In the genomic region with DNA sequence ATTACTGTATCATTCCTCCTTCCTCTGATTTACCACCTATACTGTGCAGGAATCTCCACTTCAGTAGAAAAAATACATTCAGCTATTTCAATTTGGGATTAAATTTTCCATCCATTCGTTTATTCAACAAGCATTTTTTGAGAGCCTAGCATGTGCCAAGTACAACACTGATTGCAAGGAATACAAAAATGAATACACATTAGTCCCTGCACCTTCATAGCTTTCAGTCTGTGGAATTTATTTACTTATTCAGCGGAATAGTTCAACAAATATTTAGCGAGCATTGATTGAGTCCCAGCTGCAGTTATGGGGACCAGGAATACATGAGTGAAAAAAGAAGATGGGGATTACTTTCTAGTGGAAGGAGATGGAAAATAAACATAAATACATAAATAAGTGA, we compare ENCODE assay signal across 2 cellular contexts.
TF ChIP-seq lines count a peak whose summit lies in the region.

No MANE protein-coding gene starts in this region.

TF ChIP-seq in IMR-90, 13 proteins besides CTCF, POLR2A, EP300 and RAD21 (continued from another document):
- TF ChIP-seq CHD1 (IDR thresholded peaks at IDR 0.05; ENCODE audit: low read depth, low read length) (no peak), NFE2L2 (IDR thresholded peaks at IDR 0.05; ENCODE audit: low read depth, low read length) (no peak), BHLHE40 (IDR thresholded peaks at IDR 0.05; ENCODE audit: low read depth, low read length) (no peak), MXI1 (IDR thresholded peaks at IDR 0.05; ENCODE audit: borderline replicate concordance, low read depth, low read length) (no peak), MAZ (IDR thresholded peaks at IDR 0.05; ENCODE audit: borderline replicate concordance, low read depth, low read length) (no peak), MAFK (IDR thresholded peaks at IDR 0.05; ENCODE audit: low read depth, low read length) (no peak), RFX5 (IDR thresholded peaks at IDR 0.05; ENCODE audit: low read depth, low read length) (no peak), SMC3 (IDR thresholded peaks at IDR 0.05; ENCODE audit: low read depth, low read length) (no peak), FOS (IDR thresholded peaks at IDR 0.05; ENCODE audit: low read depth, low read length) (no peak), USF2 (IDR thresholded peaks at IDR 0.05; ENCODE audit: low read depth, low read length) (no peak)
- TF ChIP-seq, protein P1, sequence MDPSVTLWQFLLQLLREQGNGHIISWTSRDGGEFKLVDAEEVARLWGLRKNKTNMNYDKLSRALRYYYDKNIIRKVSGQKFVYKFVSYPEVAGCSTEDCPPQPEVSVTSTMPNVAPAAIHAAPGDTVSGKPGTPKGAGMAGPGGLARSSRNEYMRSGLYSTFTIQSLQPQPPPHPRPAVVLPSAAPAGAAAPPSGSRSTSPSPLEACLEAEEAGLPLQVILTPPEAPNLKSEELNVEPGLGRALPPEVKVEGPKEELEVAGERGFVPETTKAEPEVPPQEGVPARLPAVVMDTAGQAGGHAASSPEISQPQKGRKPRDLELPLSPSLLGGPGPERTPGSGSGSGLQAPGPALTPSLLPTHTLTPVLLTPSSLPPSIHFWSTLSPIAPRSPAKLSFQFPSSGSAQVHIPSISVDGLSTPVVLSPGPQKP (IDR thresholded peaks at IDR 0.05; ENCODE audit: borderline replicate concordance, low read depth, low read length), result no peak

TF ChIP-seq in liver, 16 proteins besides CTCF, POLR2A, EP300 and RAD21 (continued from another document):
- no peak for TF ChIP-seq ZBTB33 (IDR thresholded peaks at IDR 0.05)
- TF ChIP-seq RXRA (IDR thresholded peaks at IDR 0.05), result peak in 1 of 2 donors; percentile 21
- no peak for TF ChIP-seq FOXA2 (IDR thresholded peaks at IDR 0.05)
- peak in 1 of 2 donors; percentile 12 for TF ChIP-seq HNF4A (conservative IDR thresholded peaks at IDR 0.05)
- TF ChIP-seq SP1 (IDR thresholded peaks at IDR 0.05), result no peak
TF ChIP-seq in liver: peak in this region for 2.
